11 cellular contexts compared by ENCODE assay signal in genomic region chr10:62384057-62384446, GRCh38. TPM values are rescaled to one million over a fixed set of nuclear protein-coding genes. Genes with fewer than 3 reads are reported as not detected.
DNase-seq lines count a peak whose midpoint lies in the region; ATAC-seq and TF ChIP-seq lines count a peak whose summit lies in the region.
"Had no signal": no experiment of that assay in that cellular context is flagged by ENCODE, and none has a peak within 500 bp of the region (broad histone marks: within the 10 kb centered on the region; RNA-seq: fewer than 3 reads in every experiment).

No MANE protein-coding gene starts in this region.

- TF ChIP-seq POLR2A in stomach (IDR thresholded peaks at IDR 0.05) = no peak

- 77 to 88% (median 82%) methylated on average over 5 of the region's 5 CpGs for WGBS in stomach, 5 donors

- peak; percentile 87 for ATAC-seq in stimulated activated naive CD8-positive, alpha-beta T cell treated with anti-CD3 and anti-CD28 coated beads, Interleukin-15, Interleukin-2, amounts not matched to agents 100 U/mL and 50 U/mL, for 24 hours
- ATAC-seq in GM19397 (IDR thresholded peaks at IDR 0.05; ENCODE audit: unreplicated experiment) = no peak

- no peaks in the 10 kb centered on the region for H3K4me1 ChIP-seq in stomach

- no peaks in the 10 kb centered on the region for H3K9me3 ChIP-seq in stomach
- H3K9me3 ChIP-seq: BLaER1 had no signal

- no peaks in the 10 kb centered on the region for H3K27me3 ChIP-seq in stomach
- H3K27me3 ChIP-seq: BLaER1 had no signal

- no peak overlapping the region for H3K27ac ChIP-seq in stomach
- H3K27ac ChIP-seq: BLaER1 had no signal

- intact Hi-C loops in stomach (cut with DNase I; ENCODE audit: low total_unique reads) = no loop called here

- H3K4me3 ChIP-seq in stomach = no peak overlapping the region
- H3K4me3 ChIP-seq: BLaER1, skin epidermis had no signal

- no peak for TF ChIP-seq EP300 in stomach (IDR thresholded peaks at IDR 0.05)

- DNase-seq in activated gamma-delta T cell treated with Interleukin-2 at 50 U/mL for 16 hours (peak; percentile 38), activated gamma-delta T cell (lab: John Stamatoyannopoulos, UW) (no peak), T-helper 9 cell (peak; percentile 22), fibroblast of peridontal ligament (ENCODE audit: extremely low read depth) (peak; percentile 33), stomach (no peak), DMS53 (lab: John Stamatoyannopoulos, UW) (no peak)
- DNase-seq in stimulated activated naive CD8-positive, alpha-beta T cell treated with anti-CD3 and anti-CD28 coated beads, Interleukin-15, Interleukin-2, amounts not matched to agents 100 U/mL and 50 U/mL, for 24 hours = peak; percentile 32

- TF ChIP-seq CTCF in stomach (IDR thresholded peaks at IDR 0.05) = no peak

- H3K36me3 ChIP-seq in stomach = no peaks in the 10 kb centered on the region
- H3K36me3 ChIP-seq: BLaER1 had no signal

RNA-seq across cellular contexts. Expression of gene ZNF365, which starts 9.9 kb away (rescaled TPM):
- under 1 TPM in 1 of 5 donors, not detected in 4; 0.18 TPM for total RNA-seq in stomach
- under 1 TPM in 1 of 3 donors, not detected in 2; 0.40 TPM for polyA plus RNA-seq in stomach
- total RNA-seq: T-helper 2 cell treated with Interferon-gamma antibody and Interleukin-4, amounts not matched to agents 100 ng/mL and 5 ng/mL, for 36 hours had no signal

Comparison
In these comparisons a context has a peak if more than half of its experiments do, and no peak if none do; other contexts are left out.
1. DNase-seq: peak in activated gamma-delta T cell treated with Interleukin-2 at 50 U/mL for 16 hours (single experiment), T-helper 9 cell (single experiment), fibroblast of peridontal ligament (single experiment) and stimulated activated naive CD8-positive, alpha-beta T cell treated with anti-CD3 and anti-CD28 coated beads, Interleukin-15, Interleukin-2, amounts not matched to agents 100 U/mL and 50 U/mL, for 24 hours (single experiment); none in activated gamma-delta T cell (single experiment), stomach (single experiment) and DMS53 (single experiment).